17 cellular contexts compared by ENCODE assay signal in the genomic region with DNA sequence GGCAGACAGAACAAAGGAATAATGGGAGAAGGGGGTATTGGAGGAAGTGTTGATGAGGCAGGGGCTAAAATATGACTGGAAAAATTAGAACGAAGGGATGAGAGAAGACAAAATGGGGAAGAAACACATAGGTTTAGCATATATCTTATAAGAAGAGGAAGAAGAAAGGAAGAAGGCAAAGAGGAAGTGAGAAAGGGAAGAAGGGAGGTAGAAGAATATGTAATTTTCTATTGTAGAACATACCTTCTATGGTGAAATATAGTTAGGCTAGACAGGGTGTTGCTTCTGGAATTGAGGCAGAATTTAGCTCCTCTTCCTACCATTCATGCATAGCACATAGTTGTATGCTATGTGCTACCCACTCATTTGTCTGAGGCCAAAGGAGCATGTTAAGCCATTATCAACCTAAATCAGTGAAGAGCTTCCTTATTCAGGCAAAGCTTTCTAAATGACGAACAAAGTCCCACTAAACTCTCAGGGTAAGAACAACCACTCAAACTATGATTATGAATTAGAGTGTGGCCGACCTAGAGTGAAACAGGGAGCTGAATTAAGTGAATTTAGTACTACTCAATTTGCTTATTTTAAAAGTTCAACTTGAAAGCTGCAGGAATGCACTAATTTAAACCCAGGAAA.
DNase-seq lines count a peak whose midpoint lies in the region; ATAC-seq and TF ChIP-seq lines count a peak whose summit lies in the region.
"Had no signal": no experiment of that assay in that cellular context is flagged by ENCODE, and none has a peak within 500 bp of the region (broad histone marks: within the 10 kb centered on the region; RNA-seq: fewer than 3 reads in every experiment).

No MANE protein-coding gene starts in this region.

- no peak for TF ChIP-seq CTCF in lower leg skin (IDR thresholded peaks at IDR 0.05)

- DNase-seq in SKM-1 (lab: John Stamatoyannopoulos, UW; ENCODE audit: unreplicated experiment) (peak; percentile 13), lower leg skin (ENCODE audit: low spot score in 2 of 2) (no peak)
- no peak for DNase-seq in activated naive CD4-positive, alpha-beta T cell treated with anti-CD3 and anti-CD28 coated beads, Interleukin-2, amount 50 U/mL, for 72 hours (ENCODE audit: low spot score in 2 of 2)
- DNase-seq: activated CD4-positive, alpha-beta T cell treated with anti-CD3 and anti-CD28 coated beads, Interleukin-2, amount 50 U/mL, for 1 hour; effector CD8-positive, alpha-beta T cell; kidney glomerular epithelial cell; NCI-H1105 treated with DMSO at 0.1 percent for 48 hours; NK-92 treated with Interleukin-12 subunit alpha and Interleukin-12 subunit beta, amount 100 ng/mL, for 24 hours had no signal

- H3K36me3 Mint-ChIP-seq in activated naive CD4-positive, alpha-beta T cell treated with anti-CD3 and anti-CD28 coated beads, Interleukin-2, amount 50 U/mL, for 72 hours: no peaks in the 10 kb centered on the region
- H3K36me3 Mint-ChIP-seq: mesothelial cell of epicardium had no signal

- peaks cover 0 to 3% of the 10 kb centered on the region in 2 donors for H3K9me3 Mint-ChIP-seq in activated naive CD4-positive, alpha-beta T cell treated with anti-CD3 and anti-CD28 coated beads, Interleukin-2, amount 50 U/mL, for 72 hours
- H3K9me3 Mint-ChIP-seq: central memory CD8-positive, alpha-beta T cell; neural crest cell had no signal

- ATAC-seq in GM18519 (IDR thresholded peaks at IDR 0.05; ENCODE audit: low FRiP score, unreplicated experiment) (peak; percentile 65), GM21526 (IDR thresholded peaks at IDR 0.05; ENCODE audit: low FRiP score, unreplicated experiment) (peak; percentile 59), HG03439 (IDR thresholded peaks at IDR 0.05; ENCODE audit: unreplicated experiment) (peak; percentile 68), GM19397 (IDR thresholded peaks at IDR 0.05; ENCODE audit: unreplicated experiment) (no peak), HG02623 (IDR thresholded peaks at IDR 0.05; ENCODE audit: unreplicated experiment) (no peak)
- no peak for ATAC-seq in activated naive CD4-positive, alpha-beta T cell treated with anti-CD3 and anti-CD28 coated beads, Interleukin-2, amount 50 U/mL, for 72 hours

- intact Hi-C loops in lower leg skin (cut with DNase I; ENCODE audit: low total_unique reads): no loop called here

- no peak overlapping the region for H3K27ac Mint-ChIP-seq in activated naive CD4-positive, alpha-beta T cell treated with anti-CD3 and anti-CD28 coated beads, Interleukin-2, amount 50 U/mL, for 72 hours
- H3K27ac Mint-ChIP-seq: mesothelial cell of epicardium had no signal

- no peak overlapping the region for H3K4me3 ChIP-seq in lower leg skin (ENCODE audit: low read depth, poor library complexity, severe bottlenecking)
- H3K4me3 ChIP-seq: hepatocyte had no signal

- no peak for TF ChIP-seq POLR2A in lower leg skin (IDR thresholded peaks at IDR 0.05)

- 74 to 76% methylated on average over 3 of the region's 3 CpGs for WGBS in lower leg skin, 2 donors

Comparison
In these comparisons a context has a peak if more than half of its experiments do, and no peak if none do; other contexts are left out.
1. ATAC-seq: peak in GM18519 (single experiment), GM21526 (single experiment) and HG03439 (single experiment); none in GM19397 (single experiment), HG02623 (single experiment) and activated naive CD4-positive, alpha-beta T cell treated with anti-CD3 and anti-CD28 coated beads, Interleukin-2, amount 50 U/mL, for 72 hours (0 of 2).